ENCODE assay signal across 17 cellular contexts in genomic region chr7:67423058-67423457, GRCh38.
A peak's percentile ranks its signal among the peaks of the same experiment; 100 is the strongest.
DNase-seq lines count a peak whose midpoint lies in the region; ATAC-seq and TF ChIP-seq lines count a peak whose summit lies in the region.
"Had no signal": no experiment of that assay in that cellular context is flagged by ENCODE, and none has a peak within 500 bp of the region (broad histone marks: within the 10 kb centered on the region; RNA-seq: fewer than 3 reads in every experiment).

No MANE protein-coding gene starts in this region.

- ATAC-seq in HG02981 (IDR thresholded peaks at IDR 0.05; ENCODE audit: unreplicated experiment): no peak
- ATAC-seq: activated T-helper 17 cell treated with anti-CD3 and anti-CD28 coated beads, Interleukin-2, amount 50 U/mL, for 72 hours; lower lobe of right lung had no signal

- peaks cover 5% of the 10 kb centered on the region for H3K27me3 ChIP-seq in hepatocyte
- no peaks in the 10 kb centered on the region for H3K27me3 ChIP-seq in H7 (ENCODE audit: control insufficient read depth, insufficient read depth, low read length)

- no peak overlapping the region for H3K4me3 ChIP-seq in hepatocyte
- no peak overlapping the region for H3K4me3 ChIP-seq in H7 (ENCODE audit: insufficient read depth, low read depth, low read length)
- H3K4me3 ChIP-seq: GM23248, lower lobe of right lung had no signal

- DNase-seq in DMS 273 treated with DMSO at 0.1 percent for 48 hours (lab: John Stamatoyannopoulos, UW) (peak; percentile 61), NCI-H187 (lab: John Stamatoyannopoulos, UW) (peak; percentile 14 to 54), NCI-H748 treated with DMSO at 0.1 percent for 48 hours (lab: John Stamatoyannopoulos, UW) (peak; percentile 80), hepatocyte (ENCODE audit: low spot score) (peak; percentile 34), GM19238 (ENCODE audit: insufficient read length, low spot score) (no peak), ecto neural progenitor cell (ENCODE audit: low spot score) (no peak), H7 (no peak)
- DNase-seq: activated CD4-positive, alpha-beta T cell treated with anti-CD3 and anti-CD28 coated beads for 48 hours; cortex of kidney; GM23248; Karpas-422; lower lobe of right lung; NCI-H1417 treated with DMSO at 0.1 percent for 48 hours; occipital lobe had no signal

- no peaks in the 10 kb centered on the region for H3K79me2 ChIP-seq in hepatocyte

- H3K36me3 ChIP-seq in hepatocyte (replicated peaks; ENCODE audit: insufficient read depth, low read depth) (no peaks in the 10 kb centered on the region), H7 (replicated peaks; ENCODE audit: control insufficient read depth, insufficient read depth, low read length) (no peaks in the 10 kb centered on the region)
- H3K36me3 ChIP-seq: lower lobe of right lung had no signal

- no peaks in the 10 kb centered on the region for H3K9me2 ChIP-seq in hepatocyte (replicated peaks; ENCODE audit: insufficient read depth)

- H3K9me3 ChIP-seq in hepatocyte (ENCODE audit: low read depth): no peaks in the 10 kb centered on the region
- H3K9me3 ChIP-seq: lower lobe of right lung had no signal

- TF ChIP-seq CTCF in hepatocyte (IDR thresholded peaks at IDR 0.05; ENCODE audit: poor library complexity): no peak

- no peak overlapping the region for H2AFZ ChIP-seq in hepatocyte
- H2AFZ ChIP-seq: GM23248 had no signal

- H3K27ac ChIP-seq in hepatocyte: no peak overlapping the region
- H3K27ac ChIP-seq: GM23248, lower lobe of right lung, RWPE1 had no signal

- H3K4me2 ChIP-seq in hepatocyte: no peak overlapping the region

- no peaks in the 10 kb centered on the region for H4K20me1 ChIP-seq in hepatocyte (ENCODE audit: insufficient read depth, poor library complexity, severe bottlenecking)

- H3K4me1 ChIP-seq in hepatocyte (ENCODE audit: insufficient read depth): no peaks in the 10 kb centered on the region
- H3K4me1 ChIP-seq: lower lobe of right lung had no signal

- WGBS in hepatocyte (ENCODE audit: low lambda C conversion rate, missing lambda C conversion rate): 48% methylated on average over 9 of the region's 9 CpGs

Comparison
In these comparisons a context has a peak if more than half of its experiments do, and no peak if none do; other contexts are left out.
1. DNase-seq: peak in DMS 273 treated with DMSO at 0.1 percent for 48 hours (single experiment), NCI-H187 (2 of 2), NCI-H748 treated with DMSO at 0.1 percent for 48 hours (single experiment) and hepatocyte (single experiment); none in GM19238 (single experiment), ecto neural progenitor cell (single experiment) and H7 (single experiment).